Comparison of ENCODE assay signal across 9 cellular contexts in genomic region chr12:49503674-49504180, GRCh38. TPM values are rescaled to one million over a fixed set of nuclear protein-coding genes. Genes with fewer than 3 reads are reported as not detected.
A peak's percentile ranks its signal among the peaks of the same experiment; 100 is the strongest.
DNase-seq lines count a peak whose midpoint lies in the region; ATAC-seq and TF ChIP-seq lines count a peak whose summit lies in the region.
"Had no signal": no experiment of that assay in that cellular context is flagged by ENCODE, and none has a peak within 500 bp of the region (broad histone marks: within the 10 kb centered on the region; RNA-seq: fewer than 3 reads in every experiment).

No MANE protein-coding gene starts in this region.

- intact Hi-C loops in thyroid gland (cut with DNase I): no loop called here

- ATAC-seq in GM21526 (IDR thresholded peaks at IDR 0.05; ENCODE audit: low FRiP score, unreplicated experiment): no peak
- no peak for ATAC-seq in HG03460 (IDR thresholded peaks at IDR 0.05; ENCODE audit: unreplicated experiment)

- no peak overlapping the region for H3K4me3 ChIP-seq in thyroid gland (replicated peaks in 1 of 3)

- no peak for TF ChIP-seq POLR2A in thyroid gland (IDR thresholded peaks at IDR 0.05)

- DNase-seq in NCI-H345 (lab: John Stamatoyannopoulos, UW): peak; percentile 5
- no peak for DNase-seq in NCI-H345 treated with DMSO at 0.1 percent for 48 hours (lab: John Stamatoyannopoulos, UW; ENCODE audit: unreplicated experiment)
- peak; percentile 24 for DNase-seq in amniotic epithelial cell (ENCODE audit: low read depth)
- DNase-seq in iris pigment epithelial cell (ENCODE audit: low read depth): peak; percentile 81
- peak; percentile 80 to 87 for DNase-seq in thyroid gland
- no peak for DNase-seq in NCI-H1417 treated with DMSO at 0.1 percent for 48 hours (lab: John Stamatoyannopoulos, UW)
- DNase-seq: effector CD4-positive, alpha-beta T cell had no signal

- peaks cover 4 to 5% of the 10 kb centered on the region in 2 donors for H3K4me1 ChIP-seq in thyroid gland

- peak overlapping the region; percentile 47 to 80 (median 57) for H3K27ac ChIP-seq in thyroid gland

- peak in 1 of 6 experiments; percentile 9 for TF ChIP-seq CTCF in thyroid gland (IDR thresholded peaks at IDR 0.05)

- WGBS in thyroid gland, 2 donors: 29% methylated on average over 5 of the region's 5 CpGs

- H3K27me3 ChIP-seq in thyroid gland: no peaks in the 10 kb centered on the region

- no peaks in the 10 kb centered on the region for H3K36me3 ChIP-seq in thyroid gland

- H3K9me3 ChIP-seq in thyroid gland: no peaks in the 10 kb centered on the region

RNA-seq across cellular contexts. Expression of gene KCNH3, which starts 35.1 kb away (rescaled TPM):
- 1 to 10 TPM in 2 of 4 donors, under 1 TPM in 1, not detected in 1; 0.94 to 2.2 (median 2.1) TPM for total RNA-seq in thyroid gland

Comparison
In these comparisons a context has a peak if more than half of its experiments do, and no peak if none do; other contexts are left out.
1. DNase-seq: peak in NCI-H345 (single experiment), amniotic epithelial cell (single experiment), iris pigment epithelial cell (single experiment) and thyroid gland (2 of 2); none in NCI-H345 treated with DMSO at 0.1 percent for 48 hours (single experiment) and NCI-H1417 treated with DMSO at 0.1 percent for 48 hours (single experiment).